In genomic region chr11:39975091-39975490, GRCh38 we compare ENCODE assay signal across 19 cellular contexts.
A peak's percentile ranks its signal among the peaks of the same experiment; 100 is the strongest.
DNase-seq lines count a peak whose midpoint lies in the region; ATAC-seq and TF ChIP-seq lines count a peak whose summit lies in the region.
"Had no signal": no experiment of that assay in that cellular context is flagged by ENCODE, and none has a peak within 500 bp of the region (broad histone marks: within the 10 kb centered on the region; RNA-seq: fewer than 3 reads in every experiment).

No MANE protein-coding gene starts in this region.

- no peak for TF ChIP-seq CTCF in neural progenitor cell (IDR thresholded peaks at IDR 0.05)
- TF ChIP-seq CTCF in foreskin fibroblast (IDR thresholded peaks at IDR 0.05; ENCODE audit: low read depth, low read length): no peak

- no peaks in the 10 kb centered on the region for H3K27me3 Mint-ChIP-seq in neural progenitor cell (ENCODE audit: insufficient read depth, low read depth)
- H3K27me3 Mint-ChIP-seq: CD4-positive, alpha-beta memory T cell had no signal

- H3K27ac Mint-ChIP-seq in neural progenitor cell: no peak overlapping the region
- H3K27ac Mint-ChIP-seq: CD4-positive, alpha-beta memory T cell; GM23338; HFFc6 had no signal

- DNase-seq in NCI-H82 (lab: John Stamatoyannopoulos, UW) (peak; percentile 52), SK-N-DZ (ENCODE audit: low spot score) (peak; percentile 68), neural progenitor cell (ENCODE audit: low spot score) (no peak), dedifferentiated amniotic fluid mesenchymal stem cell (ENCODE audit: extremely low spot score) (no peak), foreskin fibroblast (no peak)
- no peak for DNase-seq in activated CD8-positive, alpha-beta memory T cell treated with anti-CD3 and anti-CD28 coated beads, Interleukin-2, amount 50 U/mL, for 48 hours
- DNase-seq: 8988T; C1 segment of cervical spinal cord; Calu3; CD4-positive, alpha-beta memory T cell; COR-L47; DMS53; DMS79 treated with DMSO at 0.1 percent for 48 hours; GF-D8; HFFc6 had no signal

- no peaks in the 10 kb centered on the region for H3K36me3 ChIP-seq in neural progenitor cell
- H3K36me3 ChIP-seq: HAP-1 had no signal

- no peaks in the 10 kb centered on the region for H3K9me3 Mint-ChIP-seq in neural progenitor cell
- H3K9me3 Mint-ChIP-seq: GM23338 had no signal

- no peaks in the 10 kb centered on the region for H3K36me3 Mint-ChIP-seq in neural progenitor cell
- H3K36me3 Mint-ChIP-seq: CD4-positive, alpha-beta memory T cell had no signal

- no peaks in the 10 kb centered on the region for H4K20me1 ChIP-seq in neural progenitor cell (ENCODE audit: low read depth)

- H3K79me2 ChIP-seq in neural progenitor cell (ENCODE audit: low read depth): no peaks in the 10 kb centered on the region

- peaks cover 8% of the 10 kb centered on the region for H3K4me1 ChIP-seq in neural progenitor cell
- H3K4me1 ChIP-seq: A549, HAP-1 had no signal

- no peak overlapping the region for H3K4me3 Mint-ChIP-seq in neural progenitor cell
- H3K4me3 Mint-ChIP-seq: CD4-positive, alpha-beta memory T cell; GM23338; HFFc6 had no signal

- no peak overlapping the region for H3K4me3 ChIP-seq in neural progenitor cell
- H3K4me3 ChIP-seq in foreskin fibroblast (ENCODE audit: low read depth in 1 of 2, low read length in 2 of 2): no peak overlapping the region
- H3K4me3 ChIP-seq: A549, GM23338, HAP-1 had no signal

- no peaks in the 10 kb centered on the region for H3F3A ChIP-seq in neural progenitor cell (ENCODE audit: low read depth)

- no peak for ATAC-seq in HG03039 (IDR thresholded peaks at IDR 0.05; ENCODE audit: unreplicated experiment)
- ATAC-seq: A549, GM23338 had no signal

- no peaks in the 10 kb centered on the region for H3K9me3 ChIP-seq in neural progenitor cell (ENCODE audit: low read depth)
- H3K9me3 ChIP-seq: A549, HAP-1 had no signal

- no peak overlapping the region for H3K4me2 ChIP-seq in neural progenitor cell
- H3K4me2 ChIP-seq: A549, GM23338 had no signal

- peak overlapping the region; percentile 13 for H3K27ac ChIP-seq in neural progenitor cell
- H3K27ac ChIP-seq: A549 had no signal

- H2AFZ ChIP-seq in neural progenitor cell (replicated peaks): peak overlapping the region; percentile 38
- H2AFZ ChIP-seq: GM23338 had no signal

- H3K9ac ChIP-seq in neural progenitor cell: no peak overlapping the region

- H3K27me3 ChIP-seq in neural progenitor cell: no peaks in the 10 kb centered on the region

- peaks cover 11% of the 10 kb centered on the region for H3K4me1 Mint-ChIP-seq in neural progenitor cell
- H3K4me1 Mint-ChIP-seq: CD4-positive, alpha-beta memory T cell had no signal

Comparison
In these comparisons a context has a peak if more than half of its experiments do, and no peak if none do; other contexts are left out.
1. DNase-seq: peak in NCI-H82 (single experiment) and SK-N-DZ (single experiment); none in neural progenitor cell (single experiment), dedifferentiated amniotic fluid mesenchymal stem cell (single experiment), foreskin fibroblast (0 of 2) and activated CD8-positive, alpha-beta memory T cell treated with anti-CD3 and anti-CD28 coated beads, Interleukin-2, amount 50 U/mL, for 48 hours (single experiment).